Comparison of ENCODE assay signal across 9 cellular contexts in the genomic region with DNA sequence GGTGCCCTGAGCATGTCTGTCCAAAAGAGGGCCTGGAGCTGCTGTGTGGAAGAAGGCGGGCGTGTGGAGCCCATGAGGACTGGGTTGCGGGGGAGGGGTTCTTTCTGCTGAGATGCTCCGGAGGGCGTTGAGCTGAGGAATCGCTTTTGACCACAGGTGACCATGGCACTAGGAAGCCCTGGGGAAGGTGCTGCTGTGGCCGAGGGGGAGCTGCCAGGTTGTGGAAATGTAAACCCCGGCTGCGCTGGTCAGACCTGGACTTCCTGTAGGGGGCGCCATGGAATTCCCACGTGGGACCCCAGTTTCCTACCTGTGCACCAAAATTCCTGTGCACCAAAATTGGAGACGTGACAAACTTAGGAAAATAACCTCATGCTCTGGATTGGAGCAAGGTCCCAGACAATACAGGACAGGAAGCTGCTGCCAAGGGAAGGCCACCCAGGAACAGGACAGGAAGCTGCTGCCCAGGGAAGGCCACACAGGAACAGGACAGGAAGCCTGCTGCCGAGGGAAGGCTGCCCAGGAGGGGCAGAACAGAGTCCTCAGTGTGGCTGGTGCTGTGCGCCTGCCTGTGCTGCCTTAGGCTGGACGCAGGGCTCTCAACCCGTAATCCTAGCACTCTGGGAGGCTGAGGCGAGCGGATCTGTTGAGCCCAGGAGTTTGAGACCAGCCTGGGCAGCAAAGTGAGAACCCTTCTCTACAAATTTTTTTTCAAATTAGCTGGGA. TPM values are rescaled to one million over a fixed set of nuclear protein-coding genes. Genes with fewer than 3 reads are reported as not detected.
A peak's percentile ranks its signal among the peaks of the same experiment; 100 is the strongest.
DNase-seq lines count a peak whose midpoint lies in the region; ATAC-seq and TF ChIP-seq lines count a peak whose summit lies in the region.
"Had no signal": no experiment of that assay in that cellular context is flagged by ENCODE, and none has a peak within 500 bp of the region (broad histone marks: within the 10 kb centered on the region; RNA-seq: fewer than 3 reads in every experiment).

No MANE protein-coding gene starts in this region.

- no peak overlapping the region for H3K4me3 ChIP-seq in WERI-Rb-1 (ENCODE audit: low read depth, low read length)
- H3K4me3 ChIP-seq in heart left ventricle = no peak overlapping the region

- intact Hi-C loops in Right ventricle myocardium inferior (cut with DNase I) = no loop called here
- intact Hi-C loops in cardiac septum (cut with DNase I) = no loop called here
- intact Hi-C loops in heart left ventricle (cut with DNase I) = no loop called here

- no peaks in the 10 kb centered on the region for H3K27me3 Mint-ChIP-seq in stimulated activated naive CD8-positive, alpha-beta T cell treated with anti-CD3 and anti-CD28 coated beads, Interleukin-15, amount 100 ng/mL, for 72 hours

- H3K4me3 Mint-ChIP-seq in stimulated activated naive CD8-positive, alpha-beta T cell treated with anti-CD3 and anti-CD28 coated beads, Interleukin-15, amount 100 ng/mL, for 72 hours = no peak overlapping the region

- ATAC-seq in Right ventricle myocardium inferior = no peak
- ATAC-seq in heart left ventricle = no peak
- no peak for ATAC-seq in stimulated activated naive CD8-positive, alpha-beta T cell treated with anti-CD3 and anti-CD28 coated beads, Interleukin-15, amount 100 ng/mL, for 72 hours
- no peak for ATAC-seq in GM18858 (IDR thresholded peaks at IDR 0.05; ENCODE audit: unreplicated experiment)
- ATAC-seq in GM18502 (IDR thresholded peaks at IDR 0.05; ENCODE audit: poor library complexity, unreplicated experiment) = no peak
- ATAC-seq in HG02884 (IDR thresholded peaks at IDR 0.05; ENCODE audit: unreplicated experiment) = no peak

- H3K9me3 ChIP-seq in WERI-Rb-1 (ENCODE audit: severe bottlenecking) (no peaks in the 10 kb centered on the region), heart left ventricle (no peaks in the 10 kb centered on the region)

- peak; percentile 70 for TF ChIP-seq CTCF in WERI-Rb-1 (IDR thresholded peaks at IDR 0.05; ENCODE audit: low read depth, low read length)
- peak in 7 of 12 donors; percentile 13 to 32 (median 22) for TF ChIP-seq CTCF in heart left ventricle (IDR thresholded peaks at IDR 0.05)

- H3K27ac Mint-ChIP-seq in stimulated activated naive CD8-positive, alpha-beta T cell treated with anti-CD3 and anti-CD28 coated beads, Interleukin-15, amount 100 ng/mL, for 72 hours = peak overlapping the region; percentile 34 to 49

- H3K9me3 Mint-ChIP-seq in stimulated activated naive CD8-positive, alpha-beta T cell treated with anti-CD3 and anti-CD28 coated beads, Interleukin-15, amount 100 ng/mL, for 72 hours = no peaks in the 10 kb centered on the region

- 76 to 91% (median 88%) methylated on average over 13 to 18 of the region's 18 CpGs for WGBS in heart left ventricle, 4 donors

- H3K27me3 ChIP-seq in WERI-Rb-1 (ENCODE audit: insufficient read depth, low read depth, severe bottlenecking) = no peaks in the 10 kb centered on the region
- H3K27me3 ChIP-seq in heart left ventricle = no peaks in the 10 kb centered on the region

- H3K4me1 Mint-ChIP-seq in stimulated activated naive CD8-positive, alpha-beta T cell treated with anti-CD3 and anti-CD28 coated beads, Interleukin-15, amount 100 ng/mL, for 72 hours = peaks cover 26% of the 10 kb centered on the region

- H3K4me1 ChIP-seq in heart left ventricle = peaks cover 0 to 6% (median 0%) of the 10 kb centered on the region in 12 donors

- H3K36me3 ChIP-seq in WERI-Rb-1 (peaks cover 67% of the 10 kb centered on the region), heart left ventricle (peaks cover 0 to 77% (median 71%) of the 10 kb centered on the region in 9 donors)

- DNase-seq in Right ventricle myocardium inferior (ENCODE audit: missing footprints) (peak; percentile 52), cardiac septum (ENCODE audit: low spot score) (no peak), WERI-Rb-1 (peak; percentile 47), heart left ventricle (peak in 2 of 5 donors; percentile 24 to 55)
- no peak for DNase-seq in stimulated activated naive CD8-positive, alpha-beta T cell treated with anti-CD3 and anti-CD28 coated beads, Interleukin-15, amount 100 ng/mL, for 72 hours
- DNase-seq: MM.1S had no signal

- H3K27ac ChIP-seq in WERI-Rb-1 (no peak overlapping the region), heart left ventricle (no peak overlapping the region)

- TF ChIP-seq POLR2A in heart left ventricle (IDR thresholded peaks at IDR 0.05) = no peak

RNA-seq across cellular contexts. Expression of a gene that starts 28.4 kb away (rescaled TPM):
- 6.5 TPM for total RNA-seq in Right ventricle myocardium inferior
- 10.4 TPM for total RNA-seq in cardiac septum
- 10 to 100 TPM in 2 of 9 donors, 1 to 10 TPM in 7; 5.0 to 14.2 (median 6.7) TPM for total RNA-seq in heart left ventricle
- polyA plus RNA-seq in heart left ventricle = 1 to 10 TPM; 4.7 to 6.6 TPM

RNA-seq across cellular contexts. Expression of a gene that starts 29.0 kb away (rescaled TPM):
- 50.4 TPM for total RNA-seq in Right ventricle myocardium inferior
- 55.2 TPM for total RNA-seq in cardiac septum
- 10 to 100 TPM; 41.5 to 57.2 (median 45.1) TPM for total RNA-seq in heart left ventricle
- 10 to 100 TPM; 38.1 to 56.9 TPM for polyA plus RNA-seq in heart left ventricle

Comparison
In these comparisons a context has a peak if more than half of its experiments do, and no peak if none do; other contexts are left out.
1. DNase-seq: peak in Right ventricle myocardium inferior (single experiment) and WERI-Rb-1 (single experiment); none in cardiac septum (single experiment) and stimulated activated naive CD8-positive, alpha-beta T cell treated with anti-CD3 and anti-CD28 coated beads, Interleukin-15, amount 100 ng/mL, for 72 hours (0 of 2).